ENCODE assay signal across 2 cellular contexts in genomic region chr6:106637051-106637717, GRCh38.
TF ChIP-seq lines count a peak whose summit lies in the region.

No MANE protein-coding gene starts in this region.

TF ChIP-seq in HepG2, 621 proteins besides CTCF, POLR2A, EP300 and RAD21:
- TF ChIP-seq CEBPG (CRISPR knock-in tag; IDR thresholded peaks at IDR 0.05) (no peak), ATF5 (CRISPR knock-in tag; IDR thresholded peaks at IDR 0.05; ENCODE audit: low read depth) (no peak), HES4 (CRISPR knock-in tag; IDR thresholded peaks at IDR 0.05; ENCODE audit: borderline replicate concordance) (no peak), REXO4 (CRISPR knock-in tag; IDR thresholded peaks at IDR 0.05; ENCODE audit: borderline replicate concordance) (no peak), ZNF75D (CRISPR knock-in tag; IDR thresholded peaks at IDR 0.05; ENCODE audit: borderline replicate concordance) (no peak), ZNF275 (CRISPR knock-in tag; IDR thresholded peaks at IDR 0.05; ENCODE audit: borderline replicate concordance) (no peak), STAT5B (CRISPR knock-in tag; IDR thresholded peaks at IDR 0.05) (no peak), ZNF124 (CRISPR knock-in tag; IDR thresholded peaks at IDR 0.05) (no peak), SP5 (CRISPR knock-in tag; IDR thresholded peaks at IDR 0.05; ENCODE audit: borderline replicate concordance, low read depth) (no peak), ATAD3A (CRISPR knock-in tag; IDR thresholded peaks at IDR 0.05) (no peak)

TF ChIP-seq in SK-N-SH, 30 proteins besides CTCF, POLR2A, EP300 and RAD21:
- TF ChIP-seq NFIC (IDR thresholded peaks at IDR 0.05; ENCODE audit: borderline replicate concordance) (no peak), IRF3 (IDR thresholded peaks at IDR 0.05; ENCODE audit: low read depth, low read length) (no peak), USF2 (IDR thresholded peaks at IDR 0.05; ENCODE audit: borderline replicate concordance, low read depth, low read length) (no peak), USF1 (IDR thresholded peaks at IDR 0.05; ENCODE audit: borderline replicate concordance, low read depth) (no peak), SMC3 (IDR thresholded peaks at IDR 0.05; ENCODE audit: low read depth, low read length) (no peak), PBX3 (IDR thresholded peaks at IDR 0.05) (no peak), SIN3A (IDR thresholded peaks at IDR 0.05; ENCODE audit: borderline replicate concordance, low read depth, low read length) (no peak), MEF2A (IDR thresholded peaks at IDR 0.05; ENCODE audit: borderline replicate concordance, low read depth) (no peak), RCOR1 (IDR thresholded peaks at IDR 0.05; ENCODE audit: low read length) (no peak), ELF1 (IDR thresholded peaks at IDR 0.05) (no peak), TAF1 (IDR thresholded peaks at IDR 0.05; ENCODE audit: borderline replicate concordance, low read depth, low read length) (no peak), MAX (IDR thresholded peaks at IDR 0.05; ENCODE audit: low read depth) (no peak), GATA2 (CRISPR knock-in tag; IDR thresholded peaks at IDR 0.05) (no peak), RXRA (IDR thresholded peaks at IDR 0.05; ENCODE audit: borderline replicate concordance, low read depth) (no peak), RFX5 (IDR thresholded peaks at IDR 0.05; ENCODE audit: low read length) (no peak)
TF ChIP-seq in SK-N-SH: peak in this region for 0.
